In the genomic region with DNA sequence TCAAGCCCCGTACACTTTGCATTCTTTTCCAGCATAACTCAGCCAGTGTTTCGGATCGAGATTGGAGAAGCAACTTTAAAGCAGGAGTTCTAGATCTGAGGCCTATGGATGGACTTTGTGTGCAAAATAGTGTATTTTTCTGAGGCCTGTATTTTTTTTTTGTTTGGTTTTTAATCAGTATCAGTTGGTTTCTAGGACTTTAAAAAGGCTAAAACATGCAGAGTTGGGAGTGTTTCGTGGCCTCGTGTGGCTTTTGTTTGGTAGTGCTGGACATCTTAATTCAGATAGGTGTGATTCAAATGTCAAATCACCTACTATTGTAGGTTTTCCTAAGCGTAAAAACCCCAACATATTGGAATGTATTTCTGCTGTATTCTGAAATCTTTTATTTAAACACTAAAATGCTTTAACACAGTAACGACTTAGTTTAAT, we compare ENCODE assay signal across 1 cellular context.
A peak's percentile ranks its signal among the peaks of the same experiment; 100 is the strongest.
TF ChIP-seq lines count a peak whose summit lies in the region.

No MANE protein-coding gene starts in this region.

TF ChIP-seq in HepG2, 621 proteins besides CTCF, POLR2A, EP300 and RAD21 (continued from another document and continues in another):
- TF ChIP-seq, protein P1, sequence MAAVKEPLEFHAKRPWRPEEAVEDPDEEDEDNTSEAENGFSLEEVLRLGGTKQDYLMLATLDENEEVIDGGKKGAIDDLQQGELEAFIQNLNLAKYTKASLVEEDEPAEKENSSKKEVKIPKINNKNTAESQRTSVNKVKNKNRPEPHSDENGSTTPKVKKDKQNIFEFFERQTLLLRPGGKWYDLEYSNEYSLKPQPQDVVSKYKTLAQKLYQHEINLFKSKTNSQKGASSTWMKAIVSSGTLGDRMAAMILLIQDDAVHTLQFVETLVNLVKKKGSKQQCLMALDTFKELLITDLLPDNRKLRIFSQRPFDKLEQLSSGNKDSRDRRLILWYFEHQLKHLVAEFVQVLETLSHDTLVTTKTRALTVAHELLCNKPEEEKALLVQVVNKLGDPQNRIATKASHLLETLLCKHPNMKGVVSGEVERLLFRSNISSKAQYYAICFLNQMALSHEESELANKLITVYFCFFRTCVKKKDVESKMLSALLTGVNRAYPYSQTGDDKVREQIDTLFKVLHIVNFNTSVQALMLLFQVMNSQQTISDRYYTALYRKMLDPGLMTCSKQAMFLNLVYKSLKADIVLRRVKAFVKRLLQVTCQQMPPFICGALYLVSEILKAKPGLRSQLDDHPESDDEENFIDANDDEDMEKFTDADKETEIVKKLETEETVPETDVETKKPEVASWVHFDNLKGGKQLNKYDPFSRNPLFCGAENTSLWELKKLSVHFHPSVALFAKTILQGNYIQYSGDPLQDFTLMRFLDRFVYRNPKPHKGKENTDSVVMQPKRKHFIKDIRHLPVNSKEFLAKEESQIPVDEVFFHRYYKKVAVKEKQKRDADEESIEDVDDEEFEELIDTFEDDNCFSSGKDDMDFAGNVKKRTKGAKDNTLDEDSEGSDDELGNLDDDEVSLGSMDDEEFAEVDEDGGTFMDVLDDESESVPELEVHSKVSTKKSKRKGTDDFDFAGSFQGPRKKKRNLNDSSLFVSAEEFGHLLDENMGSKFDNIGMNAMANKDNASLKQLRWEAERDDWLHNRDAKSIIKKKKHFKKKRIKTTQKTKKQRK (IDR thresholded peaks at IDR 0.05; ENCODE audit: low read length): no peak
- TF ChIP-seq ZBTB8A (CRISPR knock-in tag; IDR thresholded peaks at IDR 0.05; ENCODE audit: borderline replicate concordance, low read depth) (no peak), DPF2 (CRISPR knock-in tag; IDR thresholded peaks at IDR 0.05; ENCODE audit: borderline replicate concordance, low read depth) (no peak), KMT2A (CRISPR knock-in tag; IDR thresholded peaks at IDR 0.05) (no peak), ZNF468 (CRISPR knock-in tag; IDR thresholded peaks at IDR 0.05) (no peak), AKAP8 (CRISPR knock-in tag; IDR thresholded peaks at IDR 0.05) (no peak), ELF3 (CRISPR knock-in tag; IDR thresholded peaks at IDR 0.05) (no peak), ZNF460 (CRISPR knock-in tag; IDR thresholded peaks at IDR 0.05; ENCODE audit: borderline replicate concordance) (no peak), JUND (CRISPR knock-in tag; IDR thresholded peaks at IDR 0.05) (no peak), HBP1 (CRISPR knock-in tag; IDR thresholded peaks at IDR 0.05; ENCODE audit: low read depth) (no peak), ZFP36 (IDR thresholded peaks at IDR 0.05; ENCODE audit: borderline replicate concordance, low read depth, low read length, partially characterized antibody) (no peak), PHF5A (CRISPR knock-in tag; IDR thresholded peaks at IDR 0.05; ENCODE audit: low read depth, unreplicated experiment) (peak; percentile 81), ZNF263 (CRISPR knock-in tag; IDR thresholded peaks at IDR 0.05) (no peak), DZIP1 (CRISPR knock-in tag; IDR thresholded peaks at IDR 0.05) (no peak), KMT2B (CRISPR knock-in tag; IDR thresholded peaks at IDR 0.05) (no peak; the same call in 1 of the 2 replicates), MTF2 (CRISPR knock-in tag; IDR thresholded peaks at IDR 0.05; ENCODE audit: borderline replicate concordance) (no peak), DNMT3B (CRISPR knock-in tag; conservative IDR thresholded peaks at IDR 0.05) (peak; percentile 82; the same call in 1 of the 2 replicates), TEAD2 (CRISPR knock-in tag; IDR thresholded peaks at IDR 0.05) (no peak), ZNF678 (CRISPR knock-in tag; IDR thresholded peaks at IDR 0.05) (no peak), SRSF4 (IDR thresholded peaks at IDR 0.05; ENCODE audit: low read depth, low read length, poor library complexity, severe bottlenecking) (no peak), NFIC (IDR thresholded peaks at IDR 0.05; ENCODE audit: low read length) (no peak; the same call in 1 of the 2 replicates), ZNF549 (CRISPR knock-in tag; IDR thresholded peaks at IDR 0.05) (0 out of 2 replicates have a peak, but pooled peaks have one; percentile 48), SNAPC4 (CRISPR knock-in tag; IDR thresholded peaks at IDR 0.05) (0 out of 2 replicates have a peak, but pooled peaks have one; percentile 58), POLR2AphosphoS5 (IDR thresholded peaks at IDR 0.05; ENCODE audit: low read depth, low read length) (peak; percentile 90), ZNF790 (CRISPR knock-in tag; IDR thresholded peaks at IDR 0.05; ENCODE audit: borderline replicate concordance) (no peak), SIX4 (CRISPR knock-in tag; IDR thresholded peaks at IDR 0.05) (0 out of 2 replicates have a peak, but pooled peaks have one; percentile 34), ISL2 (CRISPR knock-in tag; IDR thresholded peaks at IDR 0.05) (peak; percentile 93), MXD3 (CRISPR knock-in tag; IDR thresholded peaks at IDR 0.05) (no peak), RBAK (CRISPR knock-in tag; IDR thresholded peaks at IDR 0.05) (no peak), ZBTB14 (CRISPR knock-in tag; IDR thresholded peaks at IDR 0.05) (no peak), MXD4 (CRISPR knock-in tag; IDR thresholded peaks at IDR 0.05) (no peak), ZSCAN25 (CRISPR knock-in tag; IDR thresholded peaks at IDR 0.05) (no peak), EZH2 (conservative IDR thresholded peaks at IDR 0.05; ENCODE audit: low read depth, low read length) (no peak), GPBP1L1 (CRISPR knock-in tag; IDR thresholded peaks at IDR 0.05) (no peak)
- TF ChIP-seq, protein P2, sequence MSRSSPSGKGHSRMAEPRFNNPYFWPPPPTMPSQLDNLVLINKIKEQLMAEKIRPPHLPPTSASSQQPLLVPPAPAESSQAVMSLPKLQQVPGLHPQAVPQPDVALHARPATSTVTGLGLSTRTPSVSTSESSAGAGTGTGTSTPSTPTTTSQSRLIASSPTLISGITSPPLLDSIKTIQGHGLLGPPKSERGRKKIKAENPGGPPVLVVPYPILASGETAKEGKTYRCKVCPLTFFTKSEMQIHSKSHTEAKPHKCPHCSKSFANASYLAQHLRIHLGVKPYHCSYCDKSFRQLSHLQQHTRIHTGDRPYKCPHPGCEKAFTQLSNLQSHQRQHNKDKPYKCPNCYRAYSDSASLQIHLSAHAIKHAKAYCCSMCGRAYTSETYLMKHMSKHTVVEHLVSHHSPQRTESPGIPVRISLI (CRISPR knock-in tag; IDR thresholded peaks at IDR 0.05; ENCODE audit: borderline replicate concordance): peak; percentile 92
- TF ChIP-seq, protein P3, sequence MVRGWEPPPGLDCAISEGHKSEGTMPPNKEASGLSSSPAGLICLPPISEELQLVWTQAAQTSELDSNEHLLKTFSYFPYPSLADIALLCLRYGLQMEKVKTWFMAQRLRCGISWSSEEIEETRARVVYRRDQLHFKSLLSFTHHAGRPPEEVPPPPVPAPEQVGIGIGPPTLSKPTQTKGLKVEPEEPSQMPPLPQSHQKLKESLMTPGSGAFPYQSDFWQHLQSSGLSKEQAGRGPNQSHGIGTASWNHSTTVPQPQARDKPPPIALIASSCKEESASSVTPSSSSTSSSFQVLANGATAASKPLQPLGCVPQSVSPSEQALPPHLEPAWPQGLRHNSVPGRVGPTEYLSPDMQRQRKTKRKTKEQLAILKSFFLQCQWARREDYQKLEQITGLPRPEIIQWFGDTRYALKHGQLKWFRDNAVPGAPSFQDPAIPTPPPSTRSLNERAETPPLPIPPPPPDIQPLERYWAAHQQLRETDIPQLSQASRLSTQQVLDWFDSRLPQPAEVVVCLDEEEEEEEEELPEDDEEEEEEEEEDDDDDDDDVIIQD (CRISPR knock-in tag; IDR thresholded peaks at IDR 0.05; ENCODE audit: low read depth): no peak
- TF ChIP-seq, protein P4, sequence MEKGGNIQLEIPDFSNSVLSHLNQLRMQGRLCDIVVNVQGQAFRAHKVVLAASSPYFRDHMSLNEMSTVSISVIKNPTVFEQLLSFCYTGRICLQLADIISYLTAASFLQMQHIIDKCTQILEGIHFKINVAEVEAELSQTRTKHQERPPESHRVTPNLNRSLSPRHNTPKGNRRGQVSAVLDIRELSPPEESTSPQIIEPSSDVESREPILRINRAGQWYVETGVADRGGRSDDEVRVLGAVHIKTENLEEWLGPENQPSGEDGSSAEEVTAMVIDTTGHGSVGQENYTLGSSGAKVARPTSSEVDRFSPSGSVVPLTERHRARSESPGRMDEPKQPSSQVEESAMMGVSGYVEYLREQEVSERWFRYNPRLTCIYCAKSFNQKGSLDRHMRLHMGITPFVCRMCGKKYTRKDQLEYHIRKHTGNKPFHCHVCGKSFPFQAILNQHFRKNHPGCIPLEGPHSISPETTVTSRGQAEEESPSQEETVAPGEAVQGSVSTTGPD (CRISPR knock-in tag; IDR thresholded peaks at IDR 0.05): no peak
